ENCODE assay signal across 23 cellular contexts in the genomic region with DNA sequence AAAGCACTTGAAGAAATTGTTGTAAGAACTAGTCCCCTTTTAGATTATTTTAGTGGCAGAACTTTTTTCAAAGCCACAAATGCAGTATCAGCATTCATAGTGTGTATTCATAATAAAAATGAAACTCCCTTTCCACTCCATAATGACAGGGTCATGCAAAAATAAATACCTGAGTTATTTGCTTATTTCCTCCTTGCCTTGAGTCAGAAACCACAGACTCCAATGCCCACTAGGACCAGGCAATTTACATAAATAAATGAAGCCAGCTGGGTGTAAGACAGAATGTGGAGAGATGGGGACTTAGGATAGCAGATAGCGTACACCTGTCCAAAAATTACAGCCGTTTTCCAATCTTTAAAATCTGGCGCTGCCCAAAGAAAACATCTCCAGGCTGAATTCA.
A peak's percentile ranks its signal among the peaks of the same experiment; 100 is the strongest.
DNase-seq lines count a peak whose midpoint lies in the region; ATAC-seq and TF ChIP-seq lines count a peak whose summit lies in the region.
"Had no signal": no experiment of that assay in that cellular context is flagged by ENCODE, and none has a peak within 500 bp of the region (broad histone marks: within the 10 kb centered on the region; RNA-seq: fewer than 3 reads in every experiment).

No MANE protein-coding gene starts in this region.

- intact Hi-C loops in right cardiac atrium (cut with DNase I), result no loop called here

- H3K27ac ChIP-seq in right cardiac atrium (ENCODE audit: low read length), result no peak overlapping the region
- H3K27ac ChIP-seq: ascending aorta, parathyroid adenoma, right lobe of liver, tibial artery had no signal

- DNase-seq in NCI-H1417 (lab: John Stamatoyannopoulos, UW), result peak; percentile 49 to 78 (median 57)
- DNase-seq in NCI-H1417 treated with DMSO at 0.1 percent for 48 hours (lab: John Stamatoyannopoulos, UW), result no peak
- DNase-seq in H4 (ENCODE audit: low spot score), result peak; percentile 39
- peak; percentile 97 for DNase-seq in NCI-H69 (lab: John Stamatoyannopoulos, UW)
- peak; percentile 25 for DNase-seq in epithelial cell of esophagus (ENCODE audit: low read depth)
- no peak for DNase-seq in NCI-H128 (lab: John Stamatoyannopoulos, UW; ENCODE audit: unreplicated experiment)
- no peak for DNase-seq in right cardiac atrium
- no peak for DNase-seq in GM19238 (ENCODE audit: insufficient read length, low spot score)
- DNase-seq: activated CD4-positive, alpha-beta T cell treated with anti-CD3 and anti-CD28 coated beads for 48 hours; effector CD4-positive, alpha-beta T cell; erythroblast; foreskin fibroblast; left ventricle myocardium superior; midbrain; NCI-H1694; NCI-H2227 treated with DMSO at 0.1 percent for 48 hours; right lobe of liver; SK-N-SH; T-helper 2 cell; tibial artery had no signal

- H3K4me3 ChIP-seq in epithelial cell of esophagus (ENCODE audit: low read length) (no peak overlapping the region), right cardiac atrium (ENCODE audit: low read length) (no peak overlapping the region)
- H3K4me3 ChIP-seq: ascending aorta, right lobe of liver, tibial artery had no signal

- no peaks in the 10 kb centered on the region for H3K4me1 ChIP-seq in right cardiac atrium (ENCODE audit: control insufficient read depth, insufficient read depth, low read length)
- H3K4me1 ChIP-seq: ascending aorta, parathyroid adenoma, right lobe of liver, tibial artery had no signal

- 84% methylated on average over 3 of the region's 3 CpGs for WGBS in right cardiac atrium

- H3K27me3 ChIP-seq in right cardiac atrium (ENCODE audit: control insufficient read depth, insufficient read depth), result no peaks in the 10 kb centered on the region
- H3K27me3 ChIP-seq: ascending aorta, right lobe of liver, tibial artery had no signal

- no peak for ATAC-seq in right cardiac atrium
- ATAC-seq: left ventricle myocardium superior; natural killer cell treated with Interleukin-12 subunit alpha and Interleukin-12 subunit beta and Interleukin-15 and Interleukin-18, amount 100 ng/mL, for 72 hours had no signal

- H3K9me3 ChIP-seq in right cardiac atrium (ENCODE audit: control insufficient read depth, low read length), result no peaks in the 10 kb centered on the region
- H3K9me3 ChIP-seq: ascending aorta, right lobe of liver, SK-N-SH, tibial artery had no signal

- TF ChIP-seq CTCF in epithelial cell of esophagus (IDR thresholded peaks at IDR 0.05; ENCODE audit: insufficient read depth, low read depth, low read length, missing control alignments), result no peak

Comparison
In these comparisons a context has a peak if more than half of its experiments do, and no peak if none do; other contexts are left out.
1. DNase-seq: peak in NCI-H1417 (3 of 3), H4 (single experiment), NCI-H69 (single experiment) and epithelial cell of esophagus (single experiment); none in NCI-H1417 treated with DMSO at 0.1 percent for 48 hours (single experiment), NCI-H128 (single experiment), right cardiac atrium (0 of 3) and GM19238 (single experiment).